ENCODE assay signal across 27 cellular contexts in genomic region chr2:168307379-168307778, GRCh38.
"Had no signal": no experiment of that assay in that cellular context is flagged by ENCODE, and none has a peak within 500 bp of the region (broad histone marks: within the 10 kb centered on the region; RNA-seq: fewer than 3 reads in every experiment).

No MANE protein-coding gene starts in this region.

- H3K4me1 ChIP-seq: colonic mucosa, foreskin keratinocyte, gastrocnemius medialis had no signal

- H3K4me3 ChIP-seq: colonic mucosa, coronary artery, dorsolateral prefrontal cortex, esophagus muscularis mucosa, esophagus squamous epithelium, gastrocnemius medialis, gastroesophageal sphincter, heart left ventricle, heart right ventricle had no signal

- H3K27ac ChIP-seq: colonic mucosa, coronary artery, dorsolateral prefrontal cortex, epithelial cell of prostate, esophagus muscularis mucosa, esophagus squamous epithelium, foreskin keratinocyte, gastrocnemius medialis, gastroesophageal sphincter, heart left ventricle, heart right ventricle had no signal

- H3K27me3 ChIP-seq: colonic mucosa, dorsolateral prefrontal cortex, esophagus muscularis mucosa, esophagus squamous epithelium, foreskin keratinocyte, gastrocnemius medialis, gastroesophageal sphincter, heart left ventricle, heart right ventricle had no signal

- DNase-seq: colonic mucosa; cortex of kidney; dermis blood vessel endothelial cell; dorsolateral prefrontal cortex; effector CD4-positive, alpha-beta T cell; effector CD8-positive, alpha-beta T cell; effector memory CD4-positive, alpha-beta T cell; effector memory CD8-positive, alpha-beta T cell; endodermal cell; erythroblast; esophagus squamous epithelium; foreskin fibroblast; foreskin keratinocyte; foreskin melanocyte; gastrocnemius medialis; glutamatergic neuron; head of caudate nucleus; heart left ventricle; heart right ventricle had no signal

- H3K36me3 ChIP-seq: colonic mucosa, esophagus muscularis mucosa, esophagus squamous epithelium, gastrocnemius medialis, gastroesophageal sphincter, heart left ventricle, heart right ventricle had no signal

- ATAC-seq: effector memory CD8-positive, alpha-beta T cell; esophagus mucosa; foreskin keratinocyte; gastrocnemius medialis; gastroesophageal sphincter; heart left ventricle; heart right ventricle had no signal

- H3K9me3 ChIP-seq: colonic mucosa had no signal

- FAIRE-seq: endometrium, endothelial cell of umbilical vein, frontal cortex had no signal
